In the genomic region with DNA sequence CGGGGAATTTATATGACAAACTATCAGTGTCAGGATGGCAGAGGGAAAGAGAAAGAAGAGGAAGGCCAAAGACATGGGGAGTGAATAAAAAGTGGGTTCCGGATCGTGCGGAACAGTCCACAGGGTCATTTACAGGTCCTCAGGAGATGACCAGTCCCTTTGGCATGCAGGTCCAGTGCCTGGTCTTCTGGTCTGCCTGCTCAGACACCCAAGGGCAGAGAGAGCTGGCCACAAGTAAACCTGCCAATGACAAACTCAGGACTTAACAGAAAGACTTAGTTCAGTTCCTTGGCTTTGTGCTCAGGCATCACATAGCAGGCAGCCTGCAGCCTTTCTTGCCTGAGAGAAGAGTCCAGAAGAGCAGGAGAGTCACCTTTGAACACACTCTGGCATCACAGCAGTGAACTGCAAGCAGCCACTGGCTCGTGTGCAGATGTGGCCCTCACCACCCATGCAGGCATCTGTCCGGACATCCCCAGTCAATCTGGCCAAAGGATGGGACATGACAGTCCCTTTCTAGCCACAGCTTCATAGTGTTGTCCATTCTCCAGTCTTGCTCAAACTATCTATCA, we compare ENCODE assay signal across 8 cellular contexts. TPM values are rescaled to one million over a fixed set of nuclear protein-coding genes. Genes with fewer than 3 reads are reported as not detected.
DNase-seq lines count a peak whose midpoint lies in the region; ATAC-seq and TF ChIP-seq lines count a peak whose summit lies in the region.

No MANE protein-coding gene starts in this region.

- H3K9me3 Mint-ChIP-seq in type B pancreatic cell: no peaks in the 10 kb centered on the region

- H3K27ac Mint-ChIP-seq in type B pancreatic cell: peak overlapping the region; percentile 54

- DNase-seq in BJ (ENCODE audit: low read depth) (peak; percentile 89), NCI-H226 (peak; percentile 73), caudate nucleus (lab: John Stamatoyannopoulos, UW) (peak in 22 of 61 donors; percentile 11 to 77 (median 25)), left kidney (ENCODE audit: low read depth, low spot score) (peak; percentile 96), type B pancreatic cell (ENCODE audit: extremely low spot score, unreplicated experiment) (no peak)

- TF ChIP-seq CTCF in BJ (IDR thresholded peaks at IDR 0.05; ENCODE audit: insufficient read depth, low read depth, low read length) (no peak), type B pancreatic cell (conservative IDR thresholded peaks at IDR 0.05) (no peak)

- H3K4me3 ChIP-seq in BJ (ENCODE audit: low read depth, low read length): no peak overlapping the region

- no peak overlapping the region for H3K4me3 Mint-ChIP-seq in type B pancreatic cell

- peak overlapping the region; percentile 73 for H3K27ac ChIP-seq in caudate nucleus (ENCODE audit: low read depth, low read length)

- POLR2A ChIA-PET in BJ (lab: Charles Lee): no interaction called here

- no peaks in the 10 kb centered on the region for H3K27me3 ChIP-seq in BJ (ENCODE audit: control insufficient read depth, insufficient read depth, low read length)

- H3K27me3 Mint-ChIP-seq in type B pancreatic cell: no peaks in the 10 kb centered on the region

- peaks cover 22% of the 10 kb centered on the region for H3K36me3 ChIP-seq in BJ (ENCODE audit: control insufficient read depth, insufficient read depth, low read length)

- ATAC-seq in HG03442 (IDR thresholded peaks at IDR 0.05; ENCODE audit: unreplicated experiment): no peak
- ATAC-seq in HG03280 (IDR thresholded peaks at IDR 0.05; ENCODE audit: unreplicated experiment): no peak
- ATAC-seq in HG03457 (IDR thresholded peaks at IDR 0.05; ENCODE audit: unreplicated experiment): no peak

- CTCF ChIA-PET in BJ (lab: Yijun Ruan, JAX): interaction anchor here (3.3 kb wide), 1 partner anchor 9 kb away, joined by 18 read pairs; no protein-coding TSS in a partner anchor

- peaks cover 17% of the 10 kb centered on the region for H3K36me3 Mint-ChIP-seq in type B pancreatic cell

- peaks cover 31% of the 10 kb centered on the region for H3K4me1 Mint-ChIP-seq in type B pancreatic cell (ENCODE audit: unreplicated experiment)

RNA-seq across cellular contexts. Expression of gene TMEM127, which starts 14.0 kb away (rescaled TPM):
- polyA plus RNA-seq in BJ (2011; rRNA removed): 56.2 and 115 TPM in 2 replicates
- 46.3 and 63.4 TPM in 2 replicates for polyA minus RNA-seq in BJ (2011; rRNA and poly(A)+ RNA removed)
- total RNA-seq in type B pancreatic cell (ENCODE audit: low replicate concordance): 40.5 and 58.3 TPM in 2 replicates

RNA-seq across cellular contexts. Expression of gene CIAO1, which starts 14.2 kb away (rescaled TPM):
- 76.5 and 90.0 TPM in 2 replicates for polyA plus RNA-seq in BJ (2011; rRNA removed)
- 45.8 and 77.7 TPM in 2 replicates for polyA minus RNA-seq in BJ (2011; rRNA and poly(A)+ RNA removed)
- 68.9 and 69.7 TPM in 2 replicates for total RNA-seq in type B pancreatic cell (ENCODE audit: low replicate concordance)

RNA-seq across cellular contexts. Expression of gene STARD7, which starts 43.2 kb away (rescaled TPM):
- 56.1 and 101 TPM in 2 replicates for polyA plus RNA-seq in BJ (2011; rRNA removed)
- polyA minus RNA-seq in BJ (2011; rRNA and poly(A)+ RNA removed): 45.3 and 46.4 TPM in 2 replicates
- 133 and 146 TPM in 2 replicates for total RNA-seq in type B pancreatic cell (ENCODE audit: low replicate concordance)

RNA-seq across cellular contexts. Expression of gene SNRNP200, which starts 53.5 kb away (rescaled TPM):
- 83.2 and 111 TPM in 2 replicates for polyA plus RNA-seq in BJ (2011; rRNA removed)
- 175 and 201 TPM in 2 replicates for polyA minus RNA-seq in BJ (2011; rRNA and poly(A)+ RNA removed)
- total RNA-seq in type B pancreatic cell (ENCODE audit: low replicate concordance): 136 and 184 TPM in 2 replicates
